8 cellular contexts compared by ENCODE assay signal in the genomic region with DNA sequence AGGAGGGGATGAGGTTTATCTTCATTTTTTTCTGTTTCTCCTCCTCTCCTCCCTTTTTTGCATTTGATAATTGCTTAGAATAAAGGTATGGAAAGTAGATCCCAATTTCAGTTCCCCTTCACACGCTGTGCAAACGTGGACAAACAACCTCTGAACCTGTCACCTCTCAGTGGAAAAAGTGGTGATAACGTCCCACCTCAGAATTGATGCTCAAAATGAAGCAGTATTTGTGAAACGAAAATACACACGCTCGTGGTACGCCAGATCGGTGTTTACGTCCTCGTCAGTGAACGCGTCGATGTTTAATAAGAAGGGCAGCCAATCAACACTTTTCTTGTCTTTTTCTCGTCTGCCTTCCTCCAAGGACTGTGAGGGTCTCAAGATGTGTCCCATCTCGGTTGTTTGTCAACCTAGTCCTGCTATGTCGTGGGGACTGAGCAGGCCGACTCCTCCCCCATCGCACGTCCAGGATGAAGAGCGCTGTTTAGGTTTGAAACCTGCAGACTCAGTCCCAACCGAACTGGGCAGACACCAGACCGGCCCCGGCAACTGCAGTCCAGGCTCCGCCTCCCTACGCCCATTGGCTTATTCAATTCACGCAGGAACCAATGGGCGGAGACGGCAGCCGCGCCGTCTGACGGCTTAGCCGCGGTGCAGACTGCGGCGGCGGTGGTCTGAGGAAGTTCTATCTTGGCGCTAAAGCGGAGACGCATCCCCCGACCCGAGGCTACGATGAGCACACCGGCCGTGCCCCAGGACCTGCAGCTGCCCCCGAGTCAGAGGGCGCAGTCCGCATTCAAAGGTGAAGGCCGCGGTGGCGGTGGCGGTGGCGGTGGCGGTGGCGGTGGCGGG. TPM values are rescaled to one million over a fixed set of nuclear protein-coding genes. Genes with fewer than 3 reads are reported as not detected.
DNase-seq lines count a peak whose midpoint lies in the region; ATAC-seq and TF ChIP-seq lines count a peak whose summit lies in the region.

A gene with protein sequence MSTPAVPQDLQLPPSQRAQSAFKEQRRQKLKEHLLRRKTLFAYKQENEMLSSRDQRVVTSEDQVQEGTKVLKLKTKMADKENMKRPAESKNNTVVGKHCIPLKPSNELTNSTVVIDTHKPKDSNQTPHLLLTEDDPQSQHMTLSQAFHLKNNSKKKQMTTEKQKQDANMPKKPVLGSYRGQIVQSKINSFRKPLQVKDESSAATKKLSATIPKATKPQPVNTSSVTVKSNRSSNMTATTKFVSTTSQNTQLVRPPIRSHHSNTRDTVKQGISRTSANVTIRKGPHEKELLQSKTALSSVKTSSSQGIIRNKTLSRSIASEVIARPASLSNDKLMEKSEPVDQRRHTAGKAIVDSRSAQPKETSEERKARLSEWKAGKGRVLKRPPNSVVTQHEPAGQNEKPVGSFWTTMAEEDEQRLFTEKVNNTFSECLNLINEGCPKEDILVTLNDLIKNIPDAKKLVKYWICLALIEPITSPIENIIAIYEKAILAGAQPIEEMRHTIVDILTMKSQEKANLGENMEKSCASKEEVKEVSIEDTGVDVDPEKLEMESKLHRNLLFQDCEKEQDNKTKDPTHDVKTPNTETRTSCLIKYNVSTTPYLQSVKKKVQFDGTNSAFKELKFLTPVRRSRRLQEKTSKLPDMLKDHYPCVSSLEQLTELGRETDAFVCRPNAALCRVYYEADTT (plus strand): TSS at position 654 of the 852 bp plus-strand sequence. CDS start 79 bp downstream, at position 733.

- intact Hi-C loops in natural killer cell (cut with micrococcal nuclease) = loop anchor here (1.0 to 5.0 kb wide), 4 partner anchors 197 to 652 kb away; a partner anchor contains a TSS

- TF ChIP-seq CTCF in LNCaP clone FGC (IDR thresholded peaks at IDR 0.05; ENCODE audit: control insufficient read depth, extremely low read depth, insufficient read depth) (no peak), RWPE1 (conservative IDR thresholded peaks at IDR 0.05; ENCODE audit: low read depth) (no peak), fibroblast of mammary gland (conservative IDR thresholded peaks at IDR 0.05; ENCODE audit: control insufficient read depth, insufficient read depth, low read depth, low read length) (no peak), natural killer cell (IDR thresholded peaks at IDR 0.05) (no peak)

- H3K36me3 Mint-ChIP-seq in activated T-helper 17 cell treated with anti-CD3 and anti-CD28 coated beads, Interleukin-2, amount 50 U/mL, for 72 hours (ENCODE audit: low read depth) = peaks cover 48% of the 10 kb centered on the region
- H3K36me3 Mint-ChIP-seq in natural killer cell = no peaks in the 10 kb centered on the region

- peak within 1 kb of the TSS; percentile 95 for H3K27ac ChIP-seq in RWPE1

- ATAC-seq in activated T-helper 17 cell treated with anti-CD3 and anti-CD28 coated beads, Interleukin-2, amount 50 U/mL, for 72 hours (replicated peaks) = peak; percentile 84
- peak; percentile 77 to 88 (median 80) for ATAC-seq in natural killer cell

- peak within 1 kb of the TSS; percentile 93 for H3K4me3 Mint-ChIP-seq in activated T-helper 17 cell treated with anti-CD3 and anti-CD28 coated beads, Interleukin-2, amount 50 U/mL, for 72 hours
- peak within 1 kb of the TSS; percentile 88 for H3K4me3 Mint-ChIP-seq in natural killer cell

- peak within 1 kb of the TSS; percentile 83 for H3K4me3 ChIP-seq in LNCaP clone FGC (ENCODE audit: low read depth, low read length)
- peak within 1 kb of the TSS; percentile 54 for H3K4me3 ChIP-seq in fibroblast of mammary gland (ENCODE audit: control insufficient read depth, low read depth, low read length)

- peak; percentile 94 for DNase-seq in Daoy (ENCODE audit: low read depth)
- DNase-seq in GOT3 (lab: John Stamatoyannopoulos, UW) = peak; percentile 74
- peak; percentile 77 for DNase-seq in LNCaP clone FGC (ENCODE audit: low read depth)
- peak; percentile 94 for DNase-seq in RWPE1 (ENCODE audit: low spot score)
- DNase-seq in fibroblast of mammary gland (ENCODE audit: low read depth) = peak; percentile 92
- peak; percentile 94 for DNase-seq in natural killer cell
- peak; percentile 93 for DNase-seq in stimulated activated naive CD4-positive, alpha-beta T cell treated with Interleukin-2 at 50 U/mL for 16 hours (lab: John Stamatoyannopoulos, UW)

- no peaks in the 10 kb centered on the region for H3K9me3 Mint-ChIP-seq in activated T-helper 17 cell treated with anti-CD3 and anti-CD28 coated beads, Interleukin-2, amount 50 U/mL, for 72 hours
- H3K9me3 Mint-ChIP-seq in natural killer cell = no peaks in the 10 kb centered on the region

- CTCF ChIA-PET in RWPE1 (lab: Yijun Ruan, JAX) = no interaction called here

- POLR2A ChIA-PET in RWPE1 (lab: Yijun Ruan, JAX; ENCODE audit: low non-redundant PET) = no interaction called here

- H3K4me1 Mint-ChIP-seq in activated T-helper 17 cell treated with anti-CD3 and anti-CD28 coated beads, Interleukin-2, amount 50 U/mL, for 72 hours = peaks cover 12% of the 10 kb centered on the region
- peaks cover 21 to 28% of the 10 kb centered on the region in 2 donors for H3K4me1 Mint-ChIP-seq in natural killer cell

- H3K27me3 Mint-ChIP-seq in activated T-helper 17 cell treated with anti-CD3 and anti-CD28 coated beads, Interleukin-2, amount 50 U/mL, for 72 hours = no peaks in the 10 kb centered on the region
- H3K27me3 Mint-ChIP-seq in natural killer cell (ENCODE audit: low read depth in 2 of 2) = peaks cover 0 to 2% of the 10 kb centered on the region in 2 donors

- peak within 1 kb of the TSS; percentile 97 for H3K27ac Mint-ChIP-seq in activated T-helper 17 cell treated with anti-CD3 and anti-CD28 coated beads, Interleukin-2, amount 50 U/mL, for 72 hours
- H3K27ac Mint-ChIP-seq in natural killer cell = peak within 1 kb of the TSS; percentile 93 to 97

RNA-seq across cellular contexts. Expression of the gene that starts here (rescaled TPM):
- 50.0 and 58.6 TPM in 2 replicates for total RNA-seq in Daoy (2014; rRNA removed; shearing (Covaris generic))
- 10 to 100 TPM; 61.0 to 79.7 TPM for total RNA-seq in activated T-helper 17 cell treated with anti-CD3 and anti-CD28 coated beads, Interleukin-2, amount 50 U/mL, for 72 hours
- total RNA-seq in natural killer cell = 10 to 100 TPM; 12.0 to 15.6 (median 13.1) TPM

Comparison
In these comparisons a context has a peak if more than half of its experiments do, and no peak if none do; other contexts are left out.
1. Peak in every context shown above with its lines: DNase-seq, ATAC-seq, H3K4me3 ChIP-seq and H3K27ac ChIP-seq.